Comparison of ENCODE assay signal across 18 cellular contexts in the genomic region with DNA sequence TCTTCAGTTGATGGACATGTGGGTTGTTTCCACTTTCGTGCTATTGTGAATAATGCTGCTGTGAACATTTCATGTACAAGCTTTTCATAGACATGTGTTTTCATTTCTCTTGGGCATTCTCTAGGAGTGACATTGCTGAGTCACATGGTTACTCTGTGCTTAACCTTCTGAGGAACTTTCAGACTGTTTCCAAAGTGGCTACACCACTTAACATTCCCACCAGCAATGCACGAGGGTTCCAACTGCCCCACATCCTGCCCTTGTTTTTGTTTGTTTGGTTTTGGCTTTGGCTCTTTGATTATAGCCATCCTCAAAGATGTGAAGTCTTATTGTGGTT. TPM values are rescaled to one million over a fixed set of nuclear protein-coding genes. Genes with fewer than 3 reads are reported as not detected.
A peak's percentile ranks its signal among the peaks of the same experiment; 100 is the strongest.
DNase-seq lines count a peak whose midpoint lies in the region; ATAC-seq, FAIRE-seq and TF ChIP-seq lines count a peak whose summit lies in the region.
"Had no signal": no experiment of that assay in that cellular context is flagged by ENCODE, and none has a peak within 500 bp of the region (broad histone marks: within the 10 kb centered on the region; RNA-seq: fewer than 3 reads in every experiment).

No MANE protein-coding gene starts in this region.

- H3K36me3 ChIP-seq in bronchial epithelial cell (ENCODE audit: control insufficient read depth, insufficient read depth, low read length), result no peaks in the 10 kb centered on the region
- H3K36me3 ChIP-seq in mucosa of descending colon (ENCODE audit: low read depth), result no peaks in the 10 kb centered on the region
- H3K36me3 ChIP-seq: Peyer's patch had no signal

- H3K4me3 ChIP-seq in AG10803 (ENCODE audit: low read length), result no peak overlapping the region
- H3K4me3 ChIP-seq in GM12865 (ENCODE audit: low read depth, low read length), result no peak overlapping the region
- no peak overlapping the region for H3K4me3 ChIP-seq in bronchial epithelial cell (ENCODE audit: low read depth, low read length)
- H3K4me3 ChIP-seq in mucosa of descending colon, result no peak overlapping the region
- H3K4me3 ChIP-seq: Peyer's patch had no signal

- H3K4me1 ChIP-seq in mucosa of descending colon (ENCODE audit: low read depth), result no peaks in the 10 kb centered on the region
- H3K4me1 ChIP-seq: foreskin keratinocyte, Peyer's patch had no signal

- no peaks in the 10 kb centered on the region for H3K9me3 ChIP-seq in mucosa of descending colon
- H3K9me3 ChIP-seq: Peyer's patch had no signal

- H3K27me3 ChIP-seq in bronchial epithelial cell (ENCODE audit: control insufficient read depth, insufficient read depth, low read length), result peaks cover 2% of the 10 kb centered on the region
- H3K27me3 ChIP-seq: Peyer's patch had no signal

- peak; percentile 91 for DNase-seq in AG10803 (ENCODE audit: low read depth)
- peak; percentile 24 for DNase-seq in GM12865 (ENCODE audit: low read depth)
- no peak for DNase-seq in bronchial epithelial cell (ENCODE audit: low read depth)
- DNase-seq in mucosa of descending colon, result no peak
- no peak for DNase-seq in stimulated activated CD8-positive, alpha-beta memory T cell treated with anti-CD3 and anti-CD28 coated beads, Interleukin-4, amount 100 ng/mL, for 48 hours
- no peak for DNase-seq in NCI-H226
- DNase-seq: activated CD4-positive, alpha-beta T cell treated with anti-CD3 and anti-CD28 coated beads for 36 hours; activated T-cell treated with anti-CD3 and anti-CD28 coated beads, Interleukin-2, amount 50 U/mL, for 4 hours; CD8-positive, alpha-beta T cell; foreskin keratinocyte; immature natural killer cell; NCI-H1417; NCI-H69; Peyer's patch; stimulated activated CD4-positive, alpha-beta T cell treated with anti-CD3 and anti-CD28 coated beads, Interleukin-4, amount 100 ng/mL, for 4 hours; stimulated activated naive CD4-positive, alpha-beta T cell had no signal

- no peak for TF ChIP-seq CTCF in AG10803 (conservative IDR thresholded peaks at IDR 0.05; ENCODE audit: low read length)
- TF ChIP-seq CTCF in GM12865 (IDR thresholded peaks at IDR 0.05; ENCODE audit: insufficient read depth, low read depth, low read length, missing control alignments), result no peak
- TF ChIP-seq CTCF in bronchial epithelial cell (IDR thresholded peaks at IDR 0.05; ENCODE audit: insufficient read depth, low read length, severe bottlenecking), result no peak
- TF ChIP-seq CTCF in mucosa of descending colon (IDR thresholded peaks at IDR 0.05), result no peak

- ATAC-seq in mucosa of descending colon (peak; percentile 40), GM21515 (IDR thresholded peaks at IDR 0.05; ENCODE audit: unreplicated experiment) (no peak), GM18498 (IDR thresholded peaks at IDR 0.05; ENCODE audit: unreplicated experiment) (no peak)
- ATAC-seq: activated CD4-positive, alpha-beta T cell treated with anti-CD3 and anti-CD28 coated beads for 36 hours; activated T-cell treated with anti-CD3 and anti-CD28 coated beads, Interleukin-2, amount 50 U/mL, for 4 hours; CD8-positive, alpha-beta T cell; foreskin keratinocyte had no signal

- intact Hi-C loops in mucosa of descending colon (cut with DNase I, micrococcal nuclease), result no loop called here

- peak; percentile 70 for FAIRE-seq in bronchial epithelial cell (lab: Jason Lieb, UNC)

RNA-seq across cellular contexts. Expression of gene PEMT, which starts 14.2 kb away (rescaled TPM):
- 23.4 and 35.1 TPM in 2 replicates for total RNA-seq in bronchial epithelial cell
- 10 to 100 TPM; 15.4 to 18.3 (median 16.1) TPM for total RNA-seq in mucosa of descending colon

Comparison
In these comparisons a context has a peak if more than half of its experiments do, and no peak if none do; other contexts are left out.
1. DNase-seq: peak in AG10803 (single experiment) and GM12865 (single experiment); none in bronchial epithelial cell (single experiment), mucosa of descending colon (0 of 3), stimulated activated CD8-positive, alpha-beta memory T cell treated with anti-CD3 and anti-CD28 coated beads, Interleukin-4, amount 100 ng/mL, for 48 hours (single experiment) and NCI-H226 (single experiment).